1 cellular context compared by ENCODE assay signal in the genomic region with DNA sequence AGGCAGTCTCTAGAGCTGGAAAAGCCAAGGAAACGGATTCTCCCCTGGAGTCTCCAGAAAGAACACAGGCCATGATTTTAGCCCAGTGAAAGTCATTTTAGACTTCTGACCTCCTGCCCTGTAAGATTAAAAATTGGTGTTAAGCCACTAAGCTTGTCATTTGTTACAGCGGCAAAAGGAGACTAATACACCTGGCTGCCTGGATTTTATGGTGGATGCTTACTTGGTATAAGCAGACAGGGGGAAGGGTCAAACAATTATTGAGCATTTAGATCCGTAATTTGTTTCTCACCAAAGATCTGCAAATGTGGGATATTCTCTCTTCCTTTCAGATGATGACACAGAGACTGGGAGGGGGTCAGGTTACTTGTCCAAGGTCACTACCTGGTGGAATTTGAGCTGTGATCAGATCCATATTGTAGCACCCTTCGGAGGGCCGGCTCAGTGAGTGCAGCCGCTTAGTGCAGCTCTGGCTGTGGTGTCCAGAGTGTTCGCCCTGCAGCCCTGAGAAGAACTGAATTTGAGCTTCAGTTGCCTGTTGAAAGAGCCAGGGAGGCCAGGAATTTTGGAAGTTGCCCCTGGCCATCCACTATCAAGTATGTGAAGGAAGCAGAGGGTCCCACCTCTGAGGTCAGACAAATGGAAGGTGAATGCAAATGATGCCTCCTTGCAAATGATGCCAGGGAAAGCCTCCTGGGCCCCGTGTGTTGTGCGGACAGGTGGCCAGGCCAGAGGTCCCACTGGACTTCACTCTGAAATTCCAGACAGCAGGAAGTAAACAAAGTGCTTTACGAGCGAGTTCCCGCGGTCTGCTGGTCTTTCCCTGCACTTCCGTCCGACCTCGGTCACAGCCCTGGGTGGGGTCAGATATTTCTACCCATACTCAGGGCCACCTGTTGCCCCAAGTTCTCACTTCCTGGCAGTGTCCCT.
TF ChIP-seq lines count a peak whose summit lies in the region.

No MANE protein-coding gene starts in this region.

TF ChIP-seq in HepG2, 621 proteins besides CTCF, POLR2A, EP300 and RAD21 (continued from another document and continues in another):
- TF ChIP-seq, protein P1, sequence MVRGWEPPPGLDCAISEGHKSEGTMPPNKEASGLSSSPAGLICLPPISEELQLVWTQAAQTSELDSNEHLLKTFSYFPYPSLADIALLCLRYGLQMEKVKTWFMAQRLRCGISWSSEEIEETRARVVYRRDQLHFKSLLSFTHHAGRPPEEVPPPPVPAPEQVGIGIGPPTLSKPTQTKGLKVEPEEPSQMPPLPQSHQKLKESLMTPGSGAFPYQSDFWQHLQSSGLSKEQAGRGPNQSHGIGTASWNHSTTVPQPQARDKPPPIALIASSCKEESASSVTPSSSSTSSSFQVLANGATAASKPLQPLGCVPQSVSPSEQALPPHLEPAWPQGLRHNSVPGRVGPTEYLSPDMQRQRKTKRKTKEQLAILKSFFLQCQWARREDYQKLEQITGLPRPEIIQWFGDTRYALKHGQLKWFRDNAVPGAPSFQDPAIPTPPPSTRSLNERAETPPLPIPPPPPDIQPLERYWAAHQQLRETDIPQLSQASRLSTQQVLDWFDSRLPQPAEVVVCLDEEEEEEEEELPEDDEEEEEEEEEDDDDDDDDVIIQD (CRISPR knock-in tag; IDR thresholded peaks at IDR 0.05; ENCODE audit: low read depth) = peak; percentile 57; the same call in 1 of the 2 replicates
- TF ChIP-seq ZNF44 (CRISPR knock-in tag; IDR thresholded peaks at IDR 0.05) (no peak), RELA (CRISPR knock-in tag; IDR thresholded peaks at IDR 0.05) (no peak), NFKBIZ (CRISPR knock-in tag; IDR thresholded peaks at IDR 0.05) (no peak), SMAD3 (CRISPR knock-in tag; IDR thresholded peaks at IDR 0.05) (no peak; the same call in 1 of the 2 replicates), KDM3A (CRISPR knock-in tag; IDR thresholded peaks at IDR 0.05; ENCODE audit: low read depth) (no peak), ATRX (CRISPR knock-in tag; IDR thresholded peaks at IDR 0.05; ENCODE audit: borderline replicate concordance) (no peak), RBM22 (optimal IDR thresholded peaks at IDR 0.05; ENCODE audit: low read length) (peak; percentile 57), HCFC1 (IDR thresholded peaks at IDR 0.05; ENCODE audit: low read depth, low read length) (no peak), REPIN1 (CRISPR knock-in tag; IDR thresholded peaks at IDR 0.05; ENCODE audit: borderline replicate concordance, low read depth) (no peak), ZSCAN12 (CRISPR knock-in tag; IDR thresholded peaks at IDR 0.05) (no peak), TOE1 (CRISPR knock-in tag; IDR thresholded peaks at IDR 0.05) (no peak), HNRNPLL (IDR thresholded peaks at IDR 0.05; ENCODE audit: low read depth, low read length, poor library complexity, severe bottlenecking) (no peak), SALL2 (CRISPR knock-in tag; IDR thresholded peaks at IDR 0.05) (no peak), FOXA1 (IDR thresholded peaks at IDR 0.05) (no peak), FOXA1 (CRISPR knock-in tag; IDR thresholded peaks at IDR 0.05) (peak; percentile 83), ZNF850 (CRISPR knock-in tag; conservative IDR thresholded peaks at IDR 0.05) (no peak), ZFP36L2 (CRISPR knock-in tag; IDR thresholded peaks at IDR 0.05) (no peak), SNRNP70 (IDR thresholded peaks at IDR 0.05; ENCODE audit: low read depth, low read length) (no peak), MIER3 (CRISPR knock-in tag; IDR thresholded peaks at IDR 0.05; ENCODE audit: borderline replicate concordance) (no peak; the same call in 1 of the 2 replicates), ZNF788 (CRISPR knock-in tag; IDR thresholded peaks at IDR 0.05; ENCODE audit: borderline replicate concordance) (peak; percentile 56; the same call in 1 of the 2 replicates), NCOR1 (IDR thresholded peaks at IDR 0.05; ENCODE audit: borderline replicate concordance, low read length) (no peak; the same call in 1 of the 2 replicates)
- TF ChIP-seq, protein P2, sequence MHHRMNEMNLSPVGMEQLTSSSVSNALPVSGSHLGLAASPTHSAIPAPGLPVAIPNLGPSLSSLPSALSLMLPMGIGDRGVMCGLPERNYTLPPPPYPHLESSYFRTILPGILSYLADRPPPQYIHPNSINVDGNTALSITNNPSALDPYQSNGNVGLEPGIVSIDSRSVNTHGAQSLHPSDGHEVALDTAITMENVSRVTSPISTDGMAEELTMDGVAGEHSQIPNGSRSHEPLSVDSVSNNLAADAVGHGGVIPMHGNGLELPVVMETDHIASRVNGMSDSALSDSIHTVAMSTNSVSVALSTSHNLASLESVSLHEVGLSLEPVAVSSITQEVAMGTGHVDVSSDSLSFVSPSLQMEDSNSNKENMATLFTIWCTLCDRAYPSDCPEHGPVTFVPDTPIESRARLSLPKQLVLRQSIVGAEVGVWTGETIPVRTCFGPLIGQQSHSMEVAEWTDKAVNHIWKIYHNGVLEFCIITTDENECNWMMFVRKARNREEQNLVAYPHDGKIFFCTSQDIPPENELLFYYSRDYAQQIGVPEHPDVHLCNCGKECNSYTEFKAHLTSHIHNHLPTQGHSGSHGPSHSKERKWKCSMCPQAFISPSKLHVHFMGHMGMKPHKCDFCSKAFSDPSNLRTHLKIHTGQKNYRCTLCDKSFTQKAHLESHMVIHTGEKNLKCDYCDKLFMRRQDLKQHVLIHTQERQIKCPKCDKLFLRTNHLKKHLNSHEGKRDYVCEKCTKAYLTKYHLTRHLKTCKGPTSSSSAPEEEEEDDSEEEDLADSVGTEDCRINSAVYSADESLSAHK (CRISPR knock-in tag; IDR thresholded peaks at IDR 0.05; ENCODE audit: borderline replicate concordance) = no peak
- TF ChIP-seq, protein P3, sequence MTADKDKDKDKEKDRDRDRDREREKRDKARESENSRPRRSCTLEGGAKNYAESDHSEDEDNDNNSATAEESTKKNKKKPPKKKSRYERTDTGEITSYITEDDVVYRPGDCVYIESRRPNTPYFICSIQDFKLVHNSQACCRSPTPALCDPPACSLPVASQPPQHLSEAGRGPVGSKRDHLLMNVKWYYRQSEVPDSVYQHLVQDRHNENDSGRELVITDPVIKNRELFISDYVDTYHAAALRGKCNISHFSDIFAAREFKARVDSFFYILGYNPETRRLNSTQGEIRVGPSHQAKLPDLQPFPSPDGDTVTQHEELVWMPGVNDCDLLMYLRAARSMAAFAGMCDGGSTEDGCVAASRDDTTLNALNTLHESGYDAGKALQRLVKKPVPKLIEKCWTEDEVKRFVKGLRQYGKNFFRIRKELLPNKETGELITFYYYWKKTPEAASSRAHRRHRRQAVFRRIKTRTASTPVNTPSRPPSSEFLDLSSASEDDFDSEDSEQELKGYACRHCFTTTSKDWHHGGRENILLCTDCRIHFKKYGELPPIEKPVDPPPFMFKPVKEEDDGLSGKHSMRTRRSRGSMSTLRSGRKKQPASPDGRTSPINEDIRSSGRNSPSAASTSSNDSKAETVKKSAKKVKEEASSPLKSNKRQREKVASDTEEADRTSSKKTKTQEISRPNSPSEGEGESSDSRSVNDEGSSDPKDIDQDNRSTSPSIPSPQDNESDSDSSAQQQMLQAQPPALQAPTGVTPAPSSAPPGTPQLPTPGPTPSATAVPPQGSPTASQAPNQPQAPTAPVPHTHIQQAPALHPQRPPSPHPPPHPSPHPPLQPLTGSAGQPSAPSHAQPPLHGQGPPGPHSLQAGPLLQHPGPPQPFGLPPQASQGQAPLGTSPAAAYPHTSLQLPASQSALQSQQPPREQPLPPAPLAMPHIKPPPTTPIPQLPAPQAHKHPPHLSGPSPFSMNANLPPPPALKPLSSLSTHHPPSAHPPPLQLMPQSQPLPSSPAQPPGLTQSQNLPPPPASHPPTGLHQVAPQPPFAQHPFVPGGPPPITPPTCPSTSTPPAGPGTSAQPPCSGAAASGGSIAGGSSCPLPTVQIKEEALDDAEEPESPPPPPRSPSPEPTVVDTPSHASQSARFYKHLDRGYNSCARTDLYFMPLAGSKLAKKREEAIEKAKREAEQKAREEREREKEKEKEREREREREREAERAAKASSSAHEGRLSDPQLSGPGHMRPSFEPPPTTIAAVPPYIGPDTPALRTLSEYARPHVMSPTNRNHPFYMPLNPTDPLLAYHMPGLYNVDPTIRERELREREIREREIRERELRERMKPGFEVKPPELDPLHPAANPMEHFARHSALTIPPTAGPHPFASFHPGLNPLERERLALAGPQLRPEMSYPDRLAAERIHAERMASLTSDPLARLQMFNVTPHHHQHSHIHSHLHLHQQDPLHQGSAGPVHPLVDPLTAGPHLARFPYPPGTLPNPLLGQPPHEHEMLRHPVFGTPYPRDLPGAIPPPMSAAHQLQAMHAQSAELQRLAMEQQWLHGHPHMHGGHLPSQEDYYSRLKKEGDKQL (CRISPR knock-in tag; IDR thresholded peaks at IDR 0.05; ENCODE audit: low read depth) = no peak
- TF ChIP-seq, protein P4, sequence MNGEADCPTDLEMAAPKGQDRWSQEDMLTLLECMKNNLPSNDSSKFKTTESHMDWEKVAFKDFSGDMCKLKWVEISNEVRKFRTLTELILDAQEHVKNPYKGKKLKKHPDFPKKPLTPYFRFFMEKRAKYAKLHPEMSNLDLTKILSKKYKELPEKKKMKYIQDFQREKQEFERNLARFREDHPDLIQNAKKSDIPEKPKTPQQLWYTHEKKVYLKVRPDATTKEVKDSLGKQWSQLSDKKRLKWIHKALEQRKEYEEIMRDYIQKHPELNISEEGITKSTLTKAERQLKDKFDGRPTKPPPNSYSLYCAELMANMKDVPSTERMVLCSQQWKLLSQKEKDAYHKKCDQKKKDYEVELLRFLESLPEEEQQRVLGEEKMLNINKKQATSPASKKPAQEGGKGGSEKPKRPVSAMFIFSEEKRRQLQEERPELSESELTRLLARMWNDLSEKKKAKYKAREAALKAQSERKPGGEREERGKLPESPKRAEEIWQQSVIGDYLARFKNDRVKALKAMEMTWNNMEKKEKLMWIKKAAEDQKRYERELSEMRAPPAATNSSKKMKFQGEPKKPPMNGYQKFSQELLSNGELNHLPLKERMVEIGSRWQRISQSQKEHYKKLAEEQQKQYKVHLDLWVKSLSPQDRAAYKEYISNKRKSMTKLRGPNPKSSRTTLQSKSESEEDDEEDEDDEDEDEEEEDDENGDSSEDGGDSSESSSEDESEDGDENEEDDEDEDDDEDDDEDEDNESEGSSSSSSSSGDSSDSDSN (CRISPR knock-in tag; IDR thresholded peaks at IDR 0.05) = peak; percentile 62; the same call in 1 of the 2 replicates
- TF ChIP-seq, protein P5, sequence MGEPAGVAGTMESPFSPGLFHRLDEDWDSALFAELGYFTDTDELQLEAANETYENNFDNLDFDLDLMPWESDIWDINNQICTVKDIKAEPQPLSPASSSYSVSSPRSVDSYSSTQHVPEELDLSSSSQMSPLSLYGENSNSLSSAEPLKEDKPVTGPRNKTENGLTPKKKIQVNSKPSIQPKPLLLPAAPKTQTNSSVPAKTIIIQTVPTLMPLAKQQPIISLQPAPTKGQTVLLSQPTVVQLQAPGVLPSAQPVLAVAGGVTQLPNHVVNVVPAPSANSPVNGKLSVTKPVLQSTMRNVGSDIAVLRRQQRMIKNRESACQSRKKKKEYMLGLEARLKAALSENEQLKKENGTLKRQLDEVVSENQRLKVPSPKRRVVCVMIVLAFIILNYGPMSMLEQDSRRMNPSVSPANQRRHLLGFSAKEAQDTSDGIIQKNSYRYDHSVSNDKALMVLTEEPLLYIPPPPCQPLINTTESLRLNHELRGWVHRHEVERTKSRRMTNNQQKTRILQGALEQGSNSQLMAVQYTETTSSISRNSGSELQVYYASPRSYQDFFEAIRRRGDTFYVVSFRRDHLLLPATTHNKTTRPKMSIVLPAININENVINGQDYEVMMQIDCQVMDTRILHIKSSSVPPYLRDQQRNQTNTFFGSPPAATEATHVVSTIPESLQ (CRISPR knock-in tag; conservative IDR thresholded peaks at IDR 0.05) = no peak
- TF ChIP-seq, protein P6, sequence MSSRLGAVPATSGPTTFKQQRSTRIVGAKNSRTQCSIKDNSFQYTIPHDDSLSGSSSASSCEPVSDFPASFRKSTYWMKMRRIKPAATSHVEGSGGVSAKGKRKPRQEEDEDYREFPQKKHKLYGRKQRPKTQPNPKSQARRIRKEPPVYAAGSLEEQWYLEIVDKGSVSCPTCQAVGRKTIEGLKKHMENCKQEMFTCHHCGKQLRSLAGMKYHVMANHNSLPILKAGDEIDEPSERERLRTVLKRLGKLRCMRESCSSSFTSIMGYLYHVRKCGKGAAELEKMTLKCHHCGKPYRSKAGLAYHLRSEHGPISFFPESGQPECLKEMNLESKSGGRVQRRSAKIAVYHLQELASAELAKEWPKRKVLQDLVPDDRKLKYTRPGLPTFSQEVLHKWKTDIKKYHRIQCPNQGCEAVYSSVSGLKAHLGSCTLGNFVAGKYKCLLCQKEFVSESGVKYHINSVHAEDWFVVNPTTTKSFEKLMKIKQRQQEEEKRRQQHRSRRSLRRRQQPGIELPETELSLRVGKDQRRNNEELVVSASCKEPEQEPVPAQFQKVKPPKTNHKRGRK (CRISPR knock-in tag; IDR thresholded peaks at IDR 0.05) = no peak
- TF ChIP-seq, protein P7, sequence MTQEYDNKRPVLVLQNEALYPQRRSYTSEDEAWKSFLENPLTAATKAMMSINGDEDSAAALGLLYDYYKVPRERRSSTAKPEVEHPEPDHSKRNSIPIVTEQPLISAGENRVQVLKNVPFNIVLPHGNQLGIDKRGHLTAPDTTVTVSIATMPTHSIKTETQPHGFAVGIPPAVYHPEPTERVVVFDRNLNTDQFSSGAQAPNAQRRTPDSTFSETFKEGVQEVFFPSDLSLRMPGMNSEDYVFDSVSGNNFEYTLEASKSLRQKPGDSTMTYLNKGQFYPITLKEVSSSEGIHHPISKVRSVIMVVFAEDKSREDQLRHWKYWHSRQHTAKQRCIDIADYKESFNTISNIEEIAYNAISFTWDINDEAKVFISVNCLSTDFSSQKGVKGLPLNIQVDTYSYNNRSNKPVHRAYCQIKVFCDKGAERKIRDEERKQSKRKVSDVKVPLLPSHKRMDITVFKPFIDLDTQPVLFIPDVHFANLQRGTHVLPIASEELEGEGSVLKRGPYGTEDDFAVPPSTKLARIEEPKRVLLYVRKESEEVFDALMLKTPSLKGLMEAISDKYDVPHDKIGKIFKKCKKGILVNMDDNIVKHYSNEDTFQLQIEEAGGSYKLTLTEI (CRISPR knock-in tag; conservative IDR thresholded peaks at IDR 0.05) = no peak
- TF ChIP-seq, protein P8, sequence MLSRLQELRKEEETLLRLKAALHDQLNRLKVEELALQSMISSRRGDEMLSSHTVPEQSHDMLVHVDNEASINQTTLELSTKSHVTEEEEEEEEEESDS (CRISPR knock-in tag; IDR thresholded peaks at IDR 0.05; ENCODE audit: borderline replicate concordance) = no peak
- TF ChIP-seq, protein P9, sequence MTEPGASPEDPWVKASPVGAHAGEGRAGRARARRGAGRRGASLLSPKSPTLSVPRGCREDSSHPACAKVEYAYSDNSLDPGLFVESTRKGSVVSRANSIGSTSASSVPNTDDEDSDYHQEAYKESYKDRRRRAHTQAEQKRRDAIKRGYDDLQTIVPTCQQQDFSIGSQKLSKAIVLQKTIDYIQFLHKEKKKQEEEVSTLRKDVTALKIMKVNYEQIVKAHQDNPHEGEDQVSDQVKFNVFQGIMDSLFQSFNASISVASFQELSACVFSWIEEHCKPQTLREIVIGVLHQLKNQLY (CRISPR knock-in tag; IDR thresholded peaks at IDR 0.05) = peak; percentile 71
